Comparison of ENCODE assay signal across 8 cellular contexts in genomic region chr14:22871200-22871961, GRCh38. TPM values are rescaled to one million over a fixed set of nuclear protein-coding genes. Genes with fewer than 3 reads are reported as not detected.
DNase-seq lines count a peak whose midpoint lies in the region; ATAC-seq and TF ChIP-seq lines count a peak whose summit lies in the region.

Gene LRP10, plus strand, starts transcription at chr14:22871740. Its CDS starts 564 bp downstream, at chr14:22872304.

- intact Hi-C loops in left colon (cut with DNase I, micrococcal nuclease), result no loop called here

- ATAC-seq in GM19023 (IDR thresholded peaks at IDR 0.05; ENCODE audit: unreplicated experiment), result peak; percentile 84
- peak; percentile 79 for ATAC-seq in HG03175 (IDR thresholded peaks at IDR 0.05; ENCODE audit: unreplicated experiment)
- peak; percentile 87 for ATAC-seq in left colon

- H3K27ac ChIP-seq in cingulate gyrus (ENCODE audit: low read depth, low read length), result peak within 1 kb of the TSS; percentile 89

- TF ChIP-seq CTCF in AG09319 (IDR thresholded peaks at IDR 0.05; ENCODE audit: low read depth, low read length), result no peak

- DNase-seq in AG09319 (ENCODE audit: extremely low read depth, low read depth) (peak; percentile 70), NCI-H446 treated with DMSO at 0.1 percent for 48 hours (lab: John Stamatoyannopoulos, UW) (peak; percentile 57), left colon (peak; percentile 95 to 96)
- DNase-seq in activated CD4-positive, alpha-beta T cell treated with anti-CD3 and anti-CD28 coated beads for 24 hours (ENCODE audit: low read depth in 2 of 2), result peak; percentile 52 to 69
- DNase-seq in stimulated activated CD4-positive, alpha-beta T cell treated with anti-CD3 and anti-CD28 coated beads, Interleukin-1b, Interleukin-23, amount 100 ng/mL, for 48 hours, result peak; percentile 84

RNA-seq across cellular contexts. Expression of gene LRP10, which starts in this region (rescaled TPM):
- total RNA-seq in left colon, result 100 to 1,000 TPM; 263 to 308 TPM

Comparison
In these comparisons a context has a peak if more than half of its experiments do, and no peak if none do; other contexts are left out.
1. Peak in every context shown above with its lines: DNase-seq, ATAC-seq and H3K27ac ChIP-seq.